Comparison of ENCODE assay signal across 27 cellular contexts in the genomic region with DNA sequence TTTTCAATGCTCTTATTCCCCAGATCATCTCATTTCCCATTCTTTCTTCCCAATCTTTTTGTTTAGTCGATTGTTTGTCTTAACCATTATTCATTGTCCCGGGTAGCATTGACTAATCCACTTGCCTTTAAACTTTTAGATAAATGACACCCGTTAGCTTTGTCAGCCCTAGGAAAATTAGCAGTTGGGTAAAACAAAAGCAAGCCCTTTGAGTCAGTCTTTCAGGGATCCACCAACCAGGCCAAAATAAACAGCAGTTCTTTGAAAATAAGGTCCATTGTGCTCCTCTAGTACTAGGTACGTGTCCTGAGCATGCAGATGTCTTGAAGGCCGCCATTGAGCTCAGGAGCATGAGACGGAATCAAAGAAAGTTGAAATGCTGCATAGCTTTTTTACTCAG.
DNase-seq lines count a peak whose midpoint lies in the region; ATAC-seq, FAIRE-seq and TF ChIP-seq lines count a peak whose summit lies in the region.
"Had no signal": no experiment of that assay in that cellular context is flagged by ENCODE, and none has a peak within 500 bp of the region (broad histone marks: within the 10 kb centered on the region; RNA-seq: fewer than 3 reads in every experiment).

No MANE protein-coding gene starts in this region.

- H3K9me3 ChIP-seq in astrocyte (ENCODE audit: insufficient read depth, low read depth, low read length) (no peaks in the 10 kb centered on the region), endothelial cell of umbilical vein (replicated peaks; ENCODE audit: control insufficient read depth, insufficient read depth, low read length) (no peaks in the 10 kb centered on the region)
- H3K9me3 ChIP-seq: BE2C, BLaER1 had no signal

- TF ChIP-seq POLR2A in endothelial cell of umbilical vein (IDR thresholded peaks at IDR 0.05; ENCODE audit: low read depth, low read length) (no peak), lower leg skin (IDR thresholded peaks at IDR 0.05) (no peak)

- H4K20me1 ChIP-seq in astrocyte (ENCODE audit: insufficient read depth, low read length) (no peaks in the 10 kb centered on the region), endothelial cell of umbilical vein (replicated peaks; ENCODE audit: control insufficient read depth, extremely low read depth, insufficient read depth, low read length) (no peaks in the 10 kb centered on the region)
- H4K20me1 ChIP-seq: BLaER1 had no signal

- 82 to 90% methylated on average over 6 of the region's 6 CpGs for WGBS in lower leg skin, 2 donors

- no peaks in the 10 kb centered on the region for H3K4me1 Mint-ChIP-seq in astrocyte (ENCODE audit: low read depth, unreplicated experiment)
- peaks cover 59% of the 10 kb centered on the region for H3K4me1 Mint-ChIP-seq in mesothelial cell of epicardium
- H3K4me1 Mint-ChIP-seq in activated CD8-positive, alpha-beta T cell treated with anti-CD3 and anti-CD28 coated beads for 36 hours (ENCODE audit: low read depth) = no peaks in the 10 kb centered on the region
- H3K4me1 Mint-ChIP-seq: CD14-positive monocyte; CD4-positive, alpha-beta memory T cell; CD4-positive, CD25-positive, alpha-beta regulatory T cell; CD8-positive, alpha-beta memory T cell had no signal

- H3K27ac Mint-ChIP-seq in astrocyte (ENCODE audit: unreplicated experiment) (no peak overlapping the region), mesothelial cell of epicardium (peak overlapping the region; percentile 85)
- no peak overlapping the region for H3K27ac Mint-ChIP-seq in activated CD8-positive, alpha-beta T cell treated with anti-CD3 and anti-CD28 coated beads for 36 hours
- H3K27ac Mint-ChIP-seq: CD14-positive monocyte; CD4-positive, alpha-beta memory T cell; CD4-positive, CD25-positive, alpha-beta regulatory T cell; CD8-positive, alpha-beta memory T cell had no signal

- POLR2A ChIA-PET in endothelial cell of umbilical vein (lab: Charles Lee) = no interaction called here
- POLR2A ChIA-PET in activated CD8-positive, alpha-beta T cell treated with anti-CD3 and anti-CD28 coated beads for 36 hours (lab: Charles Lee) = no interaction called here

- no peaks in the 10 kb centered on the region for H3K9me1 ChIP-seq in endothelial cell of umbilical vein (replicated peaks; ENCODE audit: control insufficient read depth, extremely low read depth, insufficient read depth, low read length)

- H3K27me3 Mint-ChIP-seq in astrocyte (ENCODE audit: low read depth, unreplicated experiment) (no peaks in the 10 kb centered on the region), mesothelial cell of epicardium (ENCODE audit: low read depth) (no peaks in the 10 kb centered on the region)
- no peaks in the 10 kb centered on the region for H3K27me3 Mint-ChIP-seq in activated CD8-positive, alpha-beta T cell treated with anti-CD3 and anti-CD28 coated beads for 36 hours
- H3K27me3 Mint-ChIP-seq: CD4-positive, alpha-beta memory T cell; CD4-positive, CD25-positive, alpha-beta regulatory T cell had no signal

- no peak overlapping the region for H3K27ac ChIP-seq in astrocyte (ENCODE audit: low read depth, low read length)
- H3K27ac ChIP-seq in endothelial cell of umbilical vein (ENCODE audit: insufficient read depth, low read depth, low read length) = no peak overlapping the region
- H3K27ac ChIP-seq: BLaER1 had no signal

- DNase-seq in astrocyte (ENCODE audit: low read depth) = peak; percentile 39
- peak; percentile 9 for DNase-seq in endothelial cell of umbilical vein (ENCODE audit: low read depth, low spot score)
- no peak for DNase-seq in mesothelial cell of epicardium (ENCODE audit: low spot score in 2 of 2, unreplicated experiment in 2 of 2)
- DNase-seq in cerebellum (ENCODE audit: low spot score) = no peak
- DNase-seq in activated CD8-positive, alpha-beta T cell treated with anti-CD3 and anti-CD28 coated beads for 36 hours = no peak
- DNase-seq in lower leg skin (ENCODE audit: low spot score in 2 of 2) = no peak
- no peak for DNase-seq in stimulated activated CD4-positive, alpha-beta T cell treated with anti-CD3 and anti-CD28 coated beads, Interleukin-4, amount 100 ng/mL, for 24 hours
- DNase-seq: 8988T; ACHN; BE2C; CD4-positive, alpha-beta memory T cell; CD4-positive, CD25-positive, alpha-beta regulatory T cell; CD8-positive, alpha-beta memory T cell; COR-L47; DMS 273 treated with DMSO at 0.1 percent for 48 hours; DMS153; DMS53; DMS79; DND-41; EL; GDM1 had no signal

- no TSS peak for BruUV-seq in endothelial cell of umbilical vein (replicated peaks; lab: Mats Ljungman, UMichigan)

- no peaks in the 10 kb centered on the region for H3K79me2 ChIP-seq in astrocyte (ENCODE audit: insufficient read depth, low read length)
- no peaks in the 10 kb centered on the region for H3K79me2 ChIP-seq in endothelial cell of umbilical vein (ENCODE audit: control insufficient read depth, insufficient read depth, low read length)

- H3K4me3 Mint-ChIP-seq in astrocyte (ENCODE audit: unreplicated experiment) = no peak overlapping the region
- no peak overlapping the region for H3K4me3 Mint-ChIP-seq in mesothelial cell of epicardium
- no peak overlapping the region for H3K4me3 Mint-ChIP-seq in activated CD8-positive, alpha-beta T cell treated with anti-CD3 and anti-CD28 coated beads for 36 hours
- H3K4me3 Mint-ChIP-seq: CD14-positive monocyte; CD4-positive, alpha-beta memory T cell; CD4-positive, CD25-positive, alpha-beta regulatory T cell; CD8-positive, alpha-beta memory T cell had no signal

- H3K4me3 ChIP-seq in astrocyte (ENCODE audit: insufficient read depth, low read depth, low read length) (no peak overlapping the region), endothelial cell of umbilical vein (replicated peaks in 1 of 3; ENCODE audit: insufficient read depth in 1 of 3, low read depth in 1 of 3, low read length in 3 of 3) (no peak overlapping the region), lower leg skin (ENCODE audit: low read depth, poor library complexity, severe bottlenecking) (no peak overlapping the region)
- H3K4me3 ChIP-seq: BLaER1, GM12878 had no signal

- no peak overlapping the region for H3K4me2 ChIP-seq in astrocyte (ENCODE audit: low read length)
- no peak overlapping the region for H3K4me2 ChIP-seq in endothelial cell of umbilical vein (ENCODE audit: insufficient read depth, low read length)
- H3K4me2 ChIP-seq: BLaER1 had no signal

- ATAC-seq in activated CD8-positive, alpha-beta T cell treated with anti-CD3 and anti-CD28 coated beads for 36 hours = no peak
- ATAC-seq: GM12878 had no signal

- H3K27me3 ChIP-seq in astrocyte (ENCODE audit: insufficient read depth, low read length) = no peaks in the 10 kb centered on the region
- H3K27me3 ChIP-seq in endothelial cell of umbilical vein (ENCODE audit: control insufficient read depth in 2 of 2, insufficient read depth in 2 of 2, low read length in 2 of 2) = peaks cover 0 to 2% of the 10 kb centered on the region in 2 experiments
- H3K27me3 ChIP-seq: BE2C, BLaER1 had no signal

- H3K9me3 Mint-ChIP-seq in astrocyte (ENCODE audit: unreplicated experiment) = peaks cover 4% of the 10 kb centered on the region
- peaks cover 7% of the 10 kb centered on the region for H3K9me3 Mint-ChIP-seq in mesothelial cell of epicardium
- no peaks in the 10 kb centered on the region for H3K9me3 Mint-ChIP-seq in activated CD8-positive, alpha-beta T cell treated with anti-CD3 and anti-CD28 coated beads for 36 hours

- H3K36me3 Mint-ChIP-seq in astrocyte (ENCODE audit: low read depth, unreplicated experiment) = no peaks in the 10 kb centered on the region
- H3K36me3 Mint-ChIP-seq in mesothelial cell of epicardium = peaks cover 2% of the 10 kb centered on the region
- H3K36me3 Mint-ChIP-seq in activated CD8-positive, alpha-beta T cell treated with anti-CD3 and anti-CD28 coated beads for 36 hours (ENCODE audit: low read depth) = no peaks in the 10 kb centered on the region
- H3K36me3 Mint-ChIP-seq: CD14-positive monocyte; CD4-positive, alpha-beta memory T cell; CD4-positive, CD25-positive, alpha-beta regulatory T cell; CD8-positive, alpha-beta memory T cell had no signal

- H3K36me3 ChIP-seq in astrocyte (ENCODE audit: insufficient read depth, low read length) (no peaks in the 10 kb centered on the region), endothelial cell of umbilical vein (ENCODE audit: control insufficient read depth in 2 of 2, extremely low read depth in 1 of 2, insufficient read depth in 2 of 2, low read length in 2 of 2) (no peaks in the 10 kb centered on the region)
- H3K36me3 ChIP-seq: BE2C, BLaER1 had no signal

- CTCF ChIA-PET in endothelial cell of umbilical vein (lab: Charles Lee) = no interaction called here
- CTCF ChIA-PET in activated CD8-positive, alpha-beta T cell treated with anti-CD3 and anti-CD28 coated beads for 36 hours (lab: Charles Lee) = no interaction called here

- H2AFZ ChIP-seq in astrocyte (ENCODE audit: low read depth, low read length) (no peak overlapping the region), endothelial cell of umbilical vein (ENCODE audit: low read depth, low read length) (no peak overlapping the region)

- dilution Hi-C loops in endothelial cell of umbilical vein (cut with MboI; ENCODE audit: extremely low pct_ligation_motif_present, low sequenced_read_pairs) = no loop called here

- FAIRE-seq in astrocyte (lab: Jason Lieb, UNC) = no peak
- no peak for FAIRE-seq in endothelial cell of umbilical vein (lab: Jason Lieb, UNC)
- FAIRE-seq: A204.1, GM12878, GM12892, GM19239 had no signal

- H3K4me1 ChIP-seq in astrocyte (ENCODE audit: insufficient read depth, low read length) (no peaks in the 10 kb centered on the region), endothelial cell of umbilical vein (ENCODE audit: control insufficient read depth, extremely low read depth, insufficient read depth, low read length) (no peaks in the 10 kb centered on the region)
- H3K4me1 ChIP-seq: BE2C, BLaER1 had no signal

- TF ChIP-seq CTCF in astrocyte (IDR thresholded peaks at IDR 0.05; ENCODE audit: insufficient read depth, low read depth, low read length) = no peak
- TF ChIP-seq CTCF in endothelial cell of umbilical vein (IDR thresholded peaks at IDR 0.05; ENCODE audit: extremely low read depth in 1 of 2, insufficient read depth in 1 of 2, low read depth in 1 of 2, low read length in 2 of 2) = no peak
- no peak for TF ChIP-seq CTCF in mesothelial cell of epicardium (IDR thresholded peaks at IDR 0.05; ENCODE audit: unreplicated experiment)
- no peak for TF ChIP-seq CTCF in activated CD8-positive, alpha-beta T cell treated with anti-CD3 and anti-CD28 coated beads for 36 hours (IDR thresholded peaks at IDR 0.05)
- no peak for TF ChIP-seq CTCF in lower leg skin (IDR thresholded peaks at IDR 0.05)

- intact Hi-C loops in endothelial cell of umbilical vein (cut with micrococcal nuclease) (no loop called here), lower leg skin (cut with DNase I; ENCODE audit: low total_unique reads) (no loop called here)
- intact Hi-C loops in activated CD8-positive, alpha-beta T cell treated with anti-CD3 and anti-CD28 coated beads for 36 hours (cut with micrococcal nuclease) = no loop called here

- H3K9ac ChIP-seq in astrocyte (ENCODE audit: low read length) (no peak overlapping the region), endothelial cell of umbilical vein (replicated peaks; ENCODE audit: extremely low read depth, insufficient read depth, low read length) (no peak overlapping the region)
- H3K9ac ChIP-seq: BLaER1 had no signal

TF ChIP-seq in endothelial cell of umbilical vein, 7 proteins besides CTCF, POLR2A, EP300 and RAD21 (continues in another document):
- TF ChIP-seq POLR2AphosphoS5 (IDR thresholded peaks at IDR 0.05; ENCODE audit: insufficient read depth, low read depth, low read length) (no peak), JUN (IDR thresholded peaks at IDR 0.05; ENCODE audit: borderline replicate concordance, insufficient read depth, insufficient read length, low read depth) (no peak)

Comparison
In these comparisons a context has a peak if more than half of its experiments do, and no peak if none do; other contexts are left out.
1. DNase-seq: peak in astrocyte (single experiment) and endothelial cell of umbilical vein (single experiment); none in mesothelial cell of epicardium (0 of 2), cerebellum (single experiment), activated CD8-positive, alpha-beta T cell treated with anti-CD3 and anti-CD28 coated beads for 36 hours (single experiment), lower leg skin (0 of 2) and stimulated activated CD4-positive, alpha-beta T cell treated with anti-CD3 and anti-CD28 coated beads, Interleukin-4, amount 100 ng/mL, for 24 hours (single experiment).